14 cellular contexts compared by ENCODE assay signal in the genomic region with DNA sequence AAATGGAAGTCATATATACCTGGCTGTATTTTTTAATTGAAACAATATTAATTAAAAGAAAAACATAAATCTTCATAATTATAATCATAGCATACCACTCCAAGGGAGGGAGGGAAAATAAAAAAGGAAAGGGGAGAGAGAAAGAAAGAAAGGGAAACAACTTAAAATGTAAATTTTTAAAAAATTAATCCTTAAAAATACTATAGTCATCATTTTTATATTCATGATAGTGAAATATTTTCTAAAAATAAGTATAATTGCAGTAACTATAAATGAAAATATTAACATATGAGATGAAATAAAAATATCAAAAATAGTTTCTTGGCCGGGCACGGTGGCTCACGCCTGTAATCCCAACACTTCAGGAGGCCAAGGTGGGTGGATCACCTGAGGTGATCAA. TPM values are rescaled to one million over a fixed set of nuclear protein-coding genes. Genes with fewer than 3 reads are reported as not detected.
DNase-seq lines count a peak whose midpoint lies in the region; ATAC-seq, FAIRE-seq and TF ChIP-seq lines count a peak whose summit lies in the region.
"Had no signal": no experiment of that assay in that cellular context is flagged by ENCODE, and none has a peak within 500 bp of the region (broad histone marks: within the 10 kb centered on the region; RNA-seq: fewer than 3 reads in every experiment).

No MANE protein-coding gene starts in this region.

- H3K4me3 Mint-ChIP-seq in endothelial cell (ENCODE audit: unreplicated experiment) (no peak overlapping the region), GM23338 (no peak overlapping the region)
- H3K4me3 Mint-ChIP-seq: CD4-positive, CD25-positive, alpha-beta regulatory T cell had no signal

- H3K9ac ChIP-seq in HepG2 (ENCODE audit: insufficient read depth, low read depth, low read length), result no peak overlapping the region
- H3K9ac ChIP-seq in Loucy (ENCODE audit: low read depth, low read length, poor library complexity, severe bottlenecking), result no peak overlapping the region
- H3K9ac ChIP-seq: BLaER1 had no signal

- H3F3A ChIP-seq in Loucy (ENCODE audit: low read depth) (no peaks in the 10 kb centered on the region), GM23338 (replicated peaks; ENCODE audit: low read depth) (no peaks in the 10 kb centered on the region)

- H3K9me2 ChIP-seq in Loucy (replicated peaks; ENCODE audit: low read depth, low read length) (no peaks in the 10 kb centered on the region), GM23338 (ENCODE audit: insufficient read depth) (no peaks in the 10 kb centered on the region)

- POLR2A ChIA-PET in HepG2 (lab: Yijun Ruan, JAX), result no interaction called here

- ATAC-seq in HepG2 (no peak), right lobe of liver (no peak), GM23338 (no peak), mucosa of descending colon (no peak)

- H3K9me3 Mint-ChIP-seq in endothelial cell (ENCODE audit: unreplicated experiment) (no peaks in the 10 kb centered on the region), GM23338 (no peaks in the 10 kb centered on the region)
- H3K9me3 Mint-ChIP-seq: CD4-positive, CD25-positive, alpha-beta regulatory T cell had no signal

- H3K9me3 ChIP-seq in HepG2 (ENCODE audit: low read length) (no peaks in the 10 kb centered on the region), right lobe of liver (no peaks in the 10 kb centered on the region), Loucy (ENCODE audit: insufficient read depth, low read depth, low read length) (no peaks in the 10 kb centered on the region), mucosa of descending colon (no peaks in the 10 kb centered on the region)
- H3K9me3 ChIP-seq: BLaER1 had no signal

- H3K36me3 ChIP-seq in HepG2 (replicated peaks in 1 of 2; ENCODE audit: control insufficient read depth in 1 of 2, insufficient read depth in 2 of 2, low read length in 2 of 2), result no peaks in the 10 kb centered on the region
- peaks cover 0 to 26% (median 0%) of the 10 kb centered on the region in 4 donors for H3K36me3 ChIP-seq in right lobe of liver
- H3K36me3 ChIP-seq in Loucy (ENCODE audit: insufficient read depth, low read length), result no peaks in the 10 kb centered on the region
- no peaks in the 10 kb centered on the region for H3K36me3 ChIP-seq in GM23338 (ENCODE audit: insufficient read depth)
- H3K36me3 ChIP-seq in mucosa of descending colon (ENCODE audit: low read depth), result no peaks in the 10 kb centered on the region

- BruUV-seq in HepG2 (replicated peaks; lab: Mats Ljungman, UMichigan), result no TSS peak

- no peak for TF ChIP-seq EP300 in HepG2 (IDR thresholded peaks at IDR 0.05; ENCODE audit: low read depth in 2 of 2, low read length in 2 of 2)
- no peak for TF ChIP-seq EP300 in HepG2 (CRISPR knock-in tag; IDR thresholded peaks at IDR 0.05; ENCODE audit: borderline replicate concordance)

- H3K36me3 Mint-ChIP-seq in endothelial cell (ENCODE audit: low read depth, unreplicated experiment) (peaks cover 7% of the 10 kb centered on the region), GM23338 (ENCODE audit: low read depth) (no peaks in the 10 kb centered on the region)

- H3K4me3 ChIP-seq in HepG2 (replicated peaks in 1 of 3; ENCODE audit: insufficient read depth in 1 of 3, low read depth in 2 of 3, low read length in 3 of 3), result no peak overlapping the region
- H3K4me3 ChIP-seq in right lobe of liver, result no peak overlapping the region
- peak overlapping the region; percentile 60 for H3K4me3 ChIP-seq in Loucy (ENCODE audit: low read length, poor library complexity, severe bottlenecking)
- H3K4me3 ChIP-seq in GM23338, result no peak overlapping the region
- H3K4me3 ChIP-seq in mucosa of descending colon, result no peak overlapping the region
- H3K4me3 ChIP-seq: BLaER1 had no signal

- no peak for FAIRE-seq in HepG2 (lab: Jason Lieb, UNC)

- no peak overlapping the region for H2AFZ ChIP-seq in HepG2 (ENCODE audit: low read length)
- H2AFZ ChIP-seq in Loucy (ENCODE audit: low read length), result no peak overlapping the region
- no peak overlapping the region for H2AFZ ChIP-seq in GM23338

- no peaks in the 10 kb centered on the region; a peak in 1 of 5 replicates for H3K27me3 ChIP-seq in HepG2 (ENCODE audit: control insufficient read depth in 1 of 2, insufficient read depth in 2 of 2, low read length in 2 of 2)
- no peaks in the 10 kb centered on the region for H3K27me3 ChIP-seq in right lobe of liver
- H3K27me3 ChIP-seq in Loucy (ENCODE audit: insufficient read depth, low read length, poor library complexity, severe bottlenecking), result no peaks in the 10 kb centered on the region
- no peaks in the 10 kb centered on the region for H3K27me3 ChIP-seq in GM23338 (ENCODE audit: insufficient read depth)
- H3K27me3 ChIP-seq: BLaER1 had no signal

- H3K4me1 Mint-ChIP-seq in endothelial cell (ENCODE audit: unreplicated experiment), result peaks cover 23% of the 10 kb centered on the region
- no peaks in the 10 kb centered on the region for H3K4me1 Mint-ChIP-seq in GM23338

- CTCF ChIA-PET in HepG2 (lab: Yijun Ruan, JAX; ENCODE audit: low intra/inter-chr PET ratio, low total read pairs), result no interaction called here

- TF ChIP-seq POLR2A in HepG2 (IDR thresholded peaks at IDR 0.05; ENCODE audit: insufficient read depth in 1 of 2, low read depth in 2 of 2, low read length in 2 of 2) (no peak), right lobe of liver (IDR thresholded peaks at IDR 0.05) (no peak)

- DNase-seq in HepG2 (ENCODE audit: low spot score) (no peak), right lobe of liver (no peak), endothelial cell (ENCODE audit: low spot score) (no peak), GM23338 (ENCODE audit: low spot score) (no peak), NCI-H1092 (lab: John Stamatoyannopoulos, UW) (no peak), mucosa of descending colon (no peak)
- DNase-seq: AML-193, DMS79, KBM-7 had no signal

- H3K27ac Mint-ChIP-seq in endothelial cell (ENCODE audit: unreplicated experiment) (peak overlapping the region; percentile 96), GM23338 (no peak overlapping the region; the same call in 1 of the 2 replicates)

- in situ Hi-C loops in HepG2 (cut with HindIII; ENCODE audit: extremely low pct_ligation_motif_present, low pct_unique_long_range_greater_than_20kb), result no loop called here

- TF ChIP-seq CTCF in HepG2 (CRISPR knock-in tag; IDR thresholded peaks at IDR 0.05) (no peak), right lobe of liver (IDR thresholded peaks at IDR 0.05) (no peak), Loucy (conservative IDR thresholded peaks at IDR 0.05; ENCODE audit: low read length) (no peak), endothelial cell (IDR thresholded peaks at IDR 0.05; ENCODE audit: unreplicated experiment) (no peak), GM23338 (conservative IDR thresholded peaks at IDR 0.05; ENCODE audit: low read depth in 2 of 2) (no peak), mucosa of descending colon (IDR thresholded peaks at IDR 0.05) (no peak)

- peaks cover 3% of the 10 kb centered on the region for H3K27me3 Mint-ChIP-seq in endothelial cell (ENCODE audit: unreplicated experiment)
- H3K27me3 Mint-ChIP-seq in GM23338 (ENCODE audit: insufficient read depth, low read depth, poor library complexity), result no peaks in the 10 kb centered on the region
- H3K27me3 Mint-ChIP-seq: CD4-positive, CD25-positive, alpha-beta regulatory T cell had no signal

- H3K27ac ChIP-seq in HepG2 (ENCODE audit: extremely low read length, insufficient read depth, low read length) (no peak overlapping the region), right lobe of liver (no peak overlapping the region), GM23338 (ENCODE audit: low read depth) (no peak overlapping the region)
- H3K27ac ChIP-seq: BLaER1, HL-60 had no signal

- 72% methylated on average over 3 of the region's 3 CpGs for WGBS in HepG2 (ENCODE audit: low lambda C conversion rate)
- 95% methylated on average over 3 of the region's 3 CpGs for WGBS in right lobe of liver (ENCODE audit: insufficient coverage, low coverage, low lambda C conversion rate, missing lambda C conversion rate)

- no peaks in the 10 kb centered on the region for H3K79me2 ChIP-seq in HepG2 (ENCODE audit: insufficient read depth, low read length)
- H3K79me2 ChIP-seq in Loucy (ENCODE audit: insufficient read depth, low read length), result no peaks in the 10 kb centered on the region
- H3K79me2 ChIP-seq in GM23338 (replicated peaks; ENCODE audit: insufficient read depth), result no peaks in the 10 kb centered on the region

- H3K4me1 ChIP-seq in HepG2 (ENCODE audit: insufficient read depth, low read length) (no peaks in the 10 kb centered on the region), right lobe of liver (no peaks in the 10 kb centered on the region), Loucy (ENCODE audit: insufficient read depth, low read length, poor library complexity, severe bottlenecking) (peaks cover 6% of the 10 kb centered on the region), GM23338 (ENCODE audit: insufficient read depth) (no peaks in the 10 kb centered on the region; the same call in 1 of the 2 replicates), mucosa of descending colon (ENCODE audit: low read depth) (no peaks in the 10 kb centered on the region)
- H3K4me1 ChIP-seq: BLaER1 had no signal

- no peak for TF ChIP-seq RAD21 in HepG2 (CRISPR knock-in tag; IDR thresholded peaks at IDR 0.05)

- intact Hi-C loops in HepG2 (cut with micrococcal nuclease; ENCODE audit: unreplicated experiment), result no loop called here
- intact Hi-C loops in right lobe of liver (cut with DNase I), result no loop called here
- intact Hi-C loops in mucosa of descending colon (cut with DNase I, micrococcal nuclease), result no loop called here

- H3K4me2 ChIP-seq in HepG2 (ENCODE audit: low read depth, low read length), result no peak overlapping the region
- peak overlapping the region; percentile 60 for H3K4me2 ChIP-seq in Loucy (ENCODE audit: low read depth, low read length, poor library complexity, severe bottlenecking)
- H3K4me2 ChIP-seq in GM23338, result no peak overlapping the region
- H3K4me2 ChIP-seq: BLaER1 had no signal

- H4K20me1 ChIP-seq in HepG2 (ENCODE audit: insufficient read depth, low read length) (no peaks in the 10 kb centered on the region), Loucy (ENCODE audit: insufficient read depth, low read length, poor library complexity, severe bottlenecking) (no peaks in the 10 kb centered on the region), GM23338 (replicated peaks; ENCODE audit: insufficient read depth) (no peaks in the 10 kb centered on the region)
- H4K20me1 ChIP-seq: BLaER1 had no signal

RNA-seq across cellular contexts. Expression of gene DDX60L, which starts 59.2 kb away (rescaled TPM):
- total RNA-seq in HepG2 (2016; rRNA removed; fragmentation: Illumina TruSeq; extraction: Trizol), result 0.22 and 0.24 TPM in 2 replicates
- total RNA-seq in HepG2 (2016; cell fraction: cytosol; rRNA removed; fragmentation: Illumina TruSeq; extraction: Trizol; ENCODE audit: low read depth), result 0.10 and 0.18 TPM in 2 replicates
- total RNA-seq in HepG2 (2016; cell fraction: insoluble cytoplasmic fraction; rRNA removed; fragmentation: Illumina TruSeq; extraction: Trizol), result 0.15 and 0.36 TPM in 2 replicates
- total RNA-seq in HepG2 (2016; cell fraction: membrane; rRNA removed; fragmentation: Illumina TruSeq; extraction: Trizol), result 0.03 and 0.12 TPM in 2 replicates
- total RNA-seq in HepG2 (2016; cell fraction: nucleus; rRNA removed; fragmentation: Illumina TruSeq; extraction: Trizol), result 0.53 and 1.1 TPM in 2 replicates
- polyA plus RNA-seq in HepG2 (2011; rRNA removed), result 0.26 and 0.34 TPM in 2 replicates
- polyA plus RNA-seq in HepG2 (2011; cell fraction: cytosol; rRNA removed), result 0.11 and 0.36 TPM in 2 replicates
- polyA plus RNA-seq in HepG2 (2011; cell fraction: nucleus; rRNA removed), result 0.31 and 0.45 TPM in 2 replicates
- 0.12 and 0.53 TPM in 2 replicates for polyA plus RNA-seq in HepG2 (2012)
- polyA plus RNA-seq in HepG2 (2016; cell fraction: cytosol; fragmentation: Illumina TruSeq; extraction: Trizol; ENCODE audit: low read depth), result 0.29 TPM in 1 of 2 replicates, not detected in the other
- polyA plus RNA-seq in HepG2 (2016; cell fraction: insoluble cytoplasmic fraction; fragmentation: Illumina TruSeq; extraction: Trizol; ENCODE audit: low read depth), result 0.27 and 0.58 TPM in 2 replicates
- 0.41 TPM in 1 of 2 replicates, not detected in the other for polyA plus RNA-seq in HepG2 (2016; cell fraction: membrane; fragmentation: Illumina TruSeq; extraction: Trizol; ENCODE audit: low read depth)
- polyA plus RNA-seq in HepG2 (2016; cell fraction: nucleus; fragmentation: Illumina TruSeq; extraction: Trizol; ENCODE audit: insufficient read depth, low read depth), result 0.78 and 0.79 TPM in 2 replicates
- polyA minus RNA-seq in HepG2 (2011; rRNA and poly(A)+ RNA removed; ENCODE audit: low replicate concordance), result 0.18 and 11.9 TPM in 2 replicates
- 0.20 TPM in 1 of 2 replicates, not detected in the other for polyA minus RNA-seq in HepG2 (2011; cell fraction: cytosol; rRNA and poly(A)+ RNA removed)
- 0.77 and 0.99 TPM in 2 replicates for polyA minus RNA-seq in HepG2 (2011; cell fraction: nucleus; rRNA and poly(A)+ RNA removed)
- total RNA-seq in right lobe of liver, result 10 to 100 TPM in 3 of 6 experiments, 1 to 10 TPM in 3; 6.6 to 16.6 (median 10.4) TPM
- total RNA-seq in endothelial cell (ENCODE audit: unreplicated experiment), result 10.8 TPM
- 2.3 and 3.3 TPM in 2 replicates for total RNA-seq in GM23338 (2014; rRNA removed; shearing (Covaris generic))
- polyA plus RNA-seq in GM23338 (2016; fragmentation: Nextera tagmentation; extraction: Ambion mirVana), result 1.2 TPM in 2 replicates
- 10 to 100 TPM; 20.3 to 34.9 (median 32.1) TPM for total RNA-seq in mucosa of descending colon
- total RNA-seq: G401 had no signal
